12 cellular contexts compared by ENCODE assay signal in the genomic region with DNA sequence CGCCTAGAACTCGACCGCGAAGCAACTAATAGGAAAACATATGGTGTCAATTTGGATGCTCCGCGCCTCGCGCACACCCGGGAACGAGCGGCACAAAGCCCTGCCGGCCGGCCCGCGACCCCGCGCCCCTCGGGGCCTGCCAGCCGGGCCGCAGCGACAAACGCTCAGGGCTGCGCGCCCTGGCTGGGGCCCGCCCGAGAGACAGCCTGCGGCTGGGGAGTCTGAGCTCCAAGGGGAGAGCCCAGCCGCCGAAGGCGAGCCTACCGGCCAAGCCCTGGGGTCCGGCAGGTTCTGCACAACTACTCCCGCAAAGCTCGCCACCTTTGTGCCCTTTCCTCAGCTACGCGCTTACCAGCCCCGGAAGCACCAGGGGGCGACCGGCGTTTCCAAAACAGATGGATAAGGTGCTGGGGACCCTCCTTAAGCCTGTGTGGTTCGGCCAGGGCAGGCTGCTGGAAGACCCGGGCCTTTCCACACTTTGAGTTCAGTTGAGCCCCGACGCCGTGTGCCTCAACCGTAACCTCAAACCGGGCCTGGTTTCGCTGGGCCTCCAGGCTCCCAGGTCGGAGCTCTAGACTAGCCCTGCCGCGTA. TPM values are rescaled to one million over a fixed set of nuclear protein-coding genes. Genes with fewer than 3 reads are reported as not detected.
A peak's percentile ranks its signal among the peaks of the same experiment; 100 is the strongest.
DNase-seq lines count a peak whose midpoint lies in the region; ATAC-seq and TF ChIP-seq lines count a peak whose summit lies in the region.
"Had no signal": no experiment of that assay in that cellular context is flagged by ENCODE, and none has a peak within 500 bp of the region (broad histone marks: within the 10 kb centered on the region; RNA-seq: fewer than 3 reads in every experiment).

No MANE protein-coding gene starts in this region.

- H3K27me3 Mint-ChIP-seq in activated CD8-positive, alpha-beta memory T cell treated with anti-CD3 and anti-CD28 coated beads, Interleukin-2, amount 10 ng/mL, durations not matched to agents 7 days and 5 days, result peaks cover 91% of the 10 kb centered on the region
- H3K27me3 Mint-ChIP-seq in activated CD8-positive, alpha-beta T cell treated with anti-CD3 and anti-CD28 coated beads for 36 hours, result peaks cover 88% of the 10 kb centered on the region
- peaks cover 56% of the 10 kb centered on the region for H3K27me3 Mint-ChIP-seq in glutamatergic neuron (ENCODE audit: unreplicated experiment)
- H3K27me3 Mint-ChIP-seq in Caco-2 (ENCODE audit: insufficient read depth, unreplicated experiment), result peaks cover 61% of the 10 kb centered on the region

- BruUV-seq in Caco-2 (replicated peaks; lab: Mats Ljungman, UMichigan), result no TSS peak

- peaks cover 20 to 28% (median 23%) of the 10 kb centered on the region in 3 donors for H3K4me1 ChIP-seq in skeletal muscle tissue (ENCODE audit: control insufficient read depth in 3 of 3, insufficient read depth in 3 of 3, low read length in 3 of 3)
- peaks cover 4% of the 10 kb centered on the region; the same call in 1 of the 2 replicates for H3K4me1 ChIP-seq in Caco-2

- POLR2A ChIA-PET in activated CD8-positive, alpha-beta T cell treated with anti-CD3 and anti-CD28 coated beads for 36 hours (lab: Charles Lee), result interaction anchor here (0.7 to 1.5 kb wide), 2 partner anchors 8 to 16 kb away, joined by 4 read pairs; no protein-coding TSS in a partner anchor
- POLR2A ChIA-PET in Caco-2 (lab: Charles Lee), result no interaction called here

- no peak for TF ChIP-seq CTCF in activated CD8-positive, alpha-beta T cell treated with anti-CD3 and anti-CD28 coated beads for 36 hours (IDR thresholded peaks at IDR 0.05)
- TF ChIP-seq CTCF in glutamatergic neuron (IDR thresholded peaks at IDR 0.05; ENCODE audit: partially characterized antibody, unreplicated experiment) (no peak), Caco-2 (IDR thresholded peaks at IDR 0.05; ENCODE audit: insufficient read depth in 1 of 2, low read depth in 1 of 2, low read length in 1 of 2, severe bottlenecking in 1 of 2, unreplicated experiment in 1 of 2) (no peak)

- CTCF ChIA-PET in activated CD8-positive, alpha-beta memory T cell treated with anti-CD3 and anti-CD28 coated beads, Interleukin-2, amount 10 ng/mL, durations not matched to agents 7 days and 5 days (lab: Charles Lee), result interaction anchor here (1.0 kb wide), 1 partner anchor 18 kb away, joined by 4 read pairs; no protein-coding TSS in a partner anchor
- CTCF ChIA-PET in activated CD8-positive, alpha-beta T cell treated with anti-CD3 and anti-CD28 coated beads for 36 hours (lab: Charles Lee), result no interaction called here
- CTCF ChIA-PET in Caco-2 (lab: Charles Lee), result no interaction called here

- peaks cover 5% of the 10 kb centered on the region for H3K36me3 Mint-ChIP-seq in activated CD8-positive, alpha-beta memory T cell treated with anti-CD3 and anti-CD28 coated beads, Interleukin-2, amount 10 ng/mL, durations not matched to agents 7 days and 5 days
- peaks cover 8% of the 10 kb centered on the region for H3K36me3 Mint-ChIP-seq in activated CD8-positive, alpha-beta T cell treated with anti-CD3 and anti-CD28 coated beads for 36 hours (ENCODE audit: low read depth)
- H3K36me3 Mint-ChIP-seq in glutamatergic neuron (ENCODE audit: unreplicated experiment) (peaks cover 8% of the 10 kb centered on the region), Caco-2 (ENCODE audit: insufficient read depth, unreplicated experiment) (no peaks in the 10 kb centered on the region)

- intact Hi-C loops in activated CD8-positive, alpha-beta T cell treated with anti-CD3 and anti-CD28 coated beads for 36 hours (cut with micrococcal nuclease), result loop anchor here (5.0 kb wide), 1 partner anchor 637 kb away; no protein-coding TSS in a partner anchor
- intact Hi-C loops in Caco-2 (cut with micrococcal nuclease; ENCODE audit: unreplicated experiment) (no loop called here), cardiac septum (cut with DNase I) (no loop called here)

- H3K9me3 ChIP-seq in skeletal muscle tissue (ENCODE audit: control insufficient read depth in 3 of 3, low read length in 3 of 3), result no peaks in the 10 kb centered on the region
- H3K9me3 ChIP-seq in Caco-2, result no peaks in the 10 kb centered on the region

- no peak for ATAC-seq in activated CD8-positive, alpha-beta memory T cell treated with anti-CD3 and anti-CD28 coated beads, Interleukin-2, amount 10 ng/mL, durations not matched to agents 7 days and 5 days
- no peak for ATAC-seq in activated CD8-positive, alpha-beta T cell treated with anti-CD3 and anti-CD28 coated beads for 36 hours
- ATAC-seq in GM19023 (IDR thresholded peaks at IDR 0.05; ENCODE audit: unreplicated experiment), result no peak

- H3K27ac ChIP-seq in skeletal muscle tissue (ENCODE audit: low read depth, low read length), result no peak overlapping the region
- H3K27ac ChIP-seq: epithelial cell of prostate, skin epidermis had no signal

- peak overlapping the region; percentile 43 to 63 (median 47) for H3K4me3 ChIP-seq in skeletal muscle tissue (ENCODE audit: low read length in 3 of 3)
- H3K4me3 ChIP-seq in Caco-2 (ENCODE audit: low read depth, low read length), result no peak overlapping the region

- H3K4me3 Mint-ChIP-seq in activated CD8-positive, alpha-beta memory T cell treated with anti-CD3 and anti-CD28 coated beads, Interleukin-2, amount 10 ng/mL, durations not matched to agents 7 days and 5 days, result no peak overlapping the region
- H3K4me3 Mint-ChIP-seq in activated CD8-positive, alpha-beta T cell treated with anti-CD3 and anti-CD28 coated beads for 36 hours, result peak overlapping the region; percentile 24
- peak overlapping the region; percentile 90 for H3K4me3 Mint-ChIP-seq in glutamatergic neuron (ENCODE audit: unreplicated experiment)
- no peak overlapping the region for H3K4me3 Mint-ChIP-seq in Caco-2 (ENCODE audit: unreplicated experiment)

- H3K9me3 Mint-ChIP-seq in activated CD8-positive, alpha-beta memory T cell treated with anti-CD3 and anti-CD28 coated beads, Interleukin-2, amount 10 ng/mL, durations not matched to agents 7 days and 5 days (ENCODE audit: low read depth), result peaks cover 3% of the 10 kb centered on the region
- H3K9me3 Mint-ChIP-seq in activated CD8-positive, alpha-beta T cell treated with anti-CD3 and anti-CD28 coated beads for 36 hours, result peaks cover 4% of the 10 kb centered on the region
- H3K9me3 Mint-ChIP-seq in glutamatergic neuron (ENCODE audit: unreplicated experiment) (peaks cover 21% of the 10 kb centered on the region), Caco-2 (ENCODE audit: unreplicated experiment) (no peaks in the 10 kb centered on the region)

- peaks cover 30% of the 10 kb centered on the region for H3K4me1 Mint-ChIP-seq in activated CD8-positive, alpha-beta memory T cell treated with anti-CD3 and anti-CD28 coated beads, Interleukin-2, amount 10 ng/mL, durations not matched to agents 7 days and 5 days
- H3K4me1 Mint-ChIP-seq in activated CD8-positive, alpha-beta T cell treated with anti-CD3 and anti-CD28 coated beads for 36 hours (ENCODE audit: low read depth), result peaks cover 37% of the 10 kb centered on the region
- H3K4me1 Mint-ChIP-seq in glutamatergic neuron (ENCODE audit: low read depth, unreplicated experiment), result peaks cover 53% of the 10 kb centered on the region
- no peaks in the 10 kb centered on the region for H3K4me1 Mint-ChIP-seq in Caco-2 (ENCODE audit: low read depth, unreplicated experiment)

- peaks cover 99% of the 10 kb centered on the region in 3 donors for H3K27me3 ChIP-seq in skeletal muscle tissue (ENCODE audit: control insufficient read depth in 3 of 3, insufficient read depth in 3 of 3, low read length in 3 of 3)
- peaks cover 6% of the 10 kb centered on the region for H3K27me3 ChIP-seq in Caco-2 (replicated peaks; ENCODE audit: control insufficient read depth, insufficient read depth, low read length)

- H3K27ac Mint-ChIP-seq in activated CD8-positive, alpha-beta memory T cell treated with anti-CD3 and anti-CD28 coated beads, Interleukin-2, amount 10 ng/mL, durations not matched to agents 7 days and 5 days, result peak overlapping the region; percentile 49
- H3K27ac Mint-ChIP-seq in activated CD8-positive, alpha-beta T cell treated with anti-CD3 and anti-CD28 coated beads for 36 hours, result no peak overlapping the region
- H3K27ac Mint-ChIP-seq in glutamatergic neuron (ENCODE audit: unreplicated experiment) (peak overlapping the region; percentile 26), Caco-2 (ENCODE audit: unreplicated experiment) (no peak overlapping the region)

- H3K36me3 ChIP-seq in skeletal muscle tissue (ENCODE audit: control insufficient read depth in 3 of 3, insufficient read depth in 3 of 3, low read length in 3 of 3) (no peaks in the 10 kb centered on the region), Caco-2 (ENCODE audit: control insufficient read depth, insufficient read depth, low read length) (no peaks in the 10 kb centered on the region; the same call in 1 of the 2 replicates)

- H3K9ac ChIP-seq in skeletal muscle tissue (ENCODE audit: low read depth in 1 of 3, low read length in 3 of 3), result no peak overlapping the region

- DNase-seq in activated CD8-positive, alpha-beta memory T cell treated with anti-CD3 and anti-CD28 coated beads, Interleukin-2, amount 10 ng/mL, durations not matched to agents 7 days and 5 days, result no peak
- DNase-seq in activated CD8-positive, alpha-beta memory T cell treated with anti-CD3 and anti-CD28 coated beads, Interleukin-2, amount 50 U/mL, for 4 hours, result no peak
- no peak for DNase-seq in activated CD8-positive, alpha-beta T cell treated with anti-CD3 and anti-CD28 coated beads for 36 hours
- DNase-seq in glutamatergic neuron (peak; percentile 51), Caco-2 (no peak), cardiac septum (ENCODE audit: low spot score) (no peak)
- DNase-seq: NCI-H524 had no signal

RNA-seq across cellular contexts. Expression of gene PAX6, which starts 6.0 kb away (rescaled TPM):
- total RNA-seq in activated CD8-positive, alpha-beta memory T cell treated with anti-CD3 and anti-CD28 coated beads, Interleukin-2, amount 10 ng/mL, durations not matched to agents 7 days and 5 days, result not detected
- not detected for total RNA-seq in activated CD8-positive, alpha-beta T cell treated with anti-CD3 and anti-CD28 coated beads for 36 hours
- total RNA-seq in glutamatergic neuron (ENCODE audit: unreplicated experiment), result 30.7 TPM
- total RNA-seq in skeletal muscle tissue, result not detected
- total RNA-seq in Caco-2 (2022), result 0.43 and 0.74 TPM in 2 replicates
- total RNA-seq in cardiac septum, result 0.46 TPM
- total RNA-seq: T-helper 1 cell treated with Interleukin-12 subunit alpha and Interleukin-12 subunit beta and Interleukin-4 antibody, amounts not matched to agents 30 ng/mL and 1 ng/mL, for 36 hours had no signal

Comparison
In these comparisons a context has a peak if more than half of its experiments do, and no peak if none do; other contexts are left out.
1. H3K27ac Mint-ChIP-seq: peak in activated CD8-positive, alpha-beta memory T cell treated with anti-CD3 and anti-CD28 coated beads, Interleukin-2, amount 10 ng/mL, durations not matched to agents 7 days and 5 days (single experiment) and glutamatergic neuron (single experiment); none in activated CD8-positive, alpha-beta T cell treated with anti-CD3 and anti-CD28 coated beads for 36 hours (single experiment) and Caco-2 (single experiment).
2. H3K4me3 Mint-ChIP-seq: peak in activated CD8-positive, alpha-beta T cell treated with anti-CD3 and anti-CD28 coated beads for 36 hours (single experiment) and glutamatergic neuron (single experiment); none in activated CD8-positive, alpha-beta memory T cell treated with anti-CD3 and anti-CD28 coated beads, Interleukin-2, amount 10 ng/mL, durations not matched to agents 7 days and 5 days (single experiment) and Caco-2 (single experiment).
3. RNA of gene PAX6, which starts 6.0 kb away (total RNA-seq): 30.7 TPM in glutamatergic neuron (single experiment); 0.46 TPM in cardiac septum (single experiment), 0.43 to 0.74 TPM in Caco-2, not detected in activated CD8-positive, alpha-beta T cell treated with anti-CD3 and anti-CD28 coated beads for 36 hours, not detected in activated CD8-positive, alpha-beta memory T cell treated with anti-CD3 and anti-CD28 coated beads, Interleukin-2, amount 10 ng/mL, durations not matched to agents 7 days and 5 days and not detected in skeletal muscle tissue (single experiment); every median in the first group is over 10 times any median in the second.